Comparison of ENCODE assay signal across 1 cellular context in the genomic region with DNA sequence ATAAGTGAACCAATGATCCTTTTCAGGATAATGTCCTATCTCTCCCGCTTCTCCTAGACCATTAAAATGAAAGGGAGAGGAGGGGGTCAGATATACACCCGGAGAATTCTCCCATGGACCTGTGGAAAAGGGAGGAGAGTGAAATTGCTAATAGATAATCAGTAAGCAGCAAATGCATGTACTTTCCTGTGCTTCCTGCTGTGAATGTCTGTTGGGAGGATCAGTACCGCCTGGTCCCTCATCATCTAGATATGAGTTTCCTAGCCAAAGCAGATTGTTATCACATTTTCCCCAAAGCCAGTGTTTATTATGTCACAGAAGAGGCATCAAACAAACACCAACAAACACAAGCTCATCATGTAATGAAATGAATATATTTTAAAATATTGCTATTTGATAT.
TF ChIP-seq lines count a peak whose summit lies in the region.

No MANE protein-coding gene starts in this region.

TF ChIP-seq in HCT116, 20 proteins besides CTCF, POLR2A, EP300 and RAD21:
- TF ChIP-seq JUND (IDR thresholded peaks at IDR 0.05), result no peak
- TF ChIP-seq FOSL1 (IDR thresholded peaks at IDR 0.05; ENCODE audit: low read depth), result no peak
- no peak for TF ChIP-seq ATF3 (IDR thresholded peaks at IDR 0.05)
- TF ChIP-seq, protein P1, sequence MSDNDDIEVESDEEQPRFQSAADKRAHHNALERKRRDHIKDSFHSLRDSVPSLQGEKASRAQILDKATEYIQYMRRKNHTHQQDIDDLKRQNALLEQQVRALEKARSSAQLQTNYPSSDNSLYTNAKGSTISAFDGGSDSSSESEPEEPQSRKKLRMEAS (IDR thresholded peaks at IDR 0.05), result no peak
- no peak for TF ChIP-seq EZH2phosphoT487 (IDR thresholded peaks at IDR 0.05; ENCODE audit: borderline replicate concordance)
- no peak for TF ChIP-seq CBX3 (IDR thresholded peaks at IDR 0.05; ENCODE audit: low read depth)
- no peak for TF ChIP-seq ZBTB33 (IDR thresholded peaks at IDR 0.05; ENCODE audit: extremely low read depth, insufficient replicate concordance, low read length)
- no peak for TF ChIP-seq ZNF274 (IDR thresholded peaks at IDR 0.05; ENCODE audit: low read depth, low read length)
- no peak for TF ChIP-seq YY1 (IDR thresholded peaks at IDR 0.05; ENCODE audit: extremely low read depth, insufficient replicate concordance, low read depth, low read length)
- no peak for TF ChIP-seq ELF1 (IDR thresholded peaks at IDR 0.05; ENCODE audit: borderline replicate concordance, low read depth)
- no peak for TF ChIP-seq SRF (IDR thresholded peaks at IDR 0.05; ENCODE audit: low read depth)
- TF ChIP-seq TCF7L2 (IDR thresholded peaks at IDR 0.05; ENCODE audit: borderline replicate concordance, extremely low read depth, insufficient read depth, insufficient read length), result no peak
- TF ChIP-seq ZFX (IDR thresholded peaks at IDR 0.05), result no peak
- no peak for TF ChIP-seq SP1 (IDR thresholded peaks at IDR 0.05; ENCODE audit: low read depth)
- TF ChIP-seq CEBPB (IDR thresholded peaks at IDR 0.05; ENCODE audit: low read depth), result no peak
- no peak for TF ChIP-seq EZH2 (IDR thresholded peaks at IDR 0.05)
- no peak for TF ChIP-seq EGR1 (IDR thresholded peaks at IDR 0.05; ENCODE audit: low read depth)
- TF ChIP-seq, protein P2, sequence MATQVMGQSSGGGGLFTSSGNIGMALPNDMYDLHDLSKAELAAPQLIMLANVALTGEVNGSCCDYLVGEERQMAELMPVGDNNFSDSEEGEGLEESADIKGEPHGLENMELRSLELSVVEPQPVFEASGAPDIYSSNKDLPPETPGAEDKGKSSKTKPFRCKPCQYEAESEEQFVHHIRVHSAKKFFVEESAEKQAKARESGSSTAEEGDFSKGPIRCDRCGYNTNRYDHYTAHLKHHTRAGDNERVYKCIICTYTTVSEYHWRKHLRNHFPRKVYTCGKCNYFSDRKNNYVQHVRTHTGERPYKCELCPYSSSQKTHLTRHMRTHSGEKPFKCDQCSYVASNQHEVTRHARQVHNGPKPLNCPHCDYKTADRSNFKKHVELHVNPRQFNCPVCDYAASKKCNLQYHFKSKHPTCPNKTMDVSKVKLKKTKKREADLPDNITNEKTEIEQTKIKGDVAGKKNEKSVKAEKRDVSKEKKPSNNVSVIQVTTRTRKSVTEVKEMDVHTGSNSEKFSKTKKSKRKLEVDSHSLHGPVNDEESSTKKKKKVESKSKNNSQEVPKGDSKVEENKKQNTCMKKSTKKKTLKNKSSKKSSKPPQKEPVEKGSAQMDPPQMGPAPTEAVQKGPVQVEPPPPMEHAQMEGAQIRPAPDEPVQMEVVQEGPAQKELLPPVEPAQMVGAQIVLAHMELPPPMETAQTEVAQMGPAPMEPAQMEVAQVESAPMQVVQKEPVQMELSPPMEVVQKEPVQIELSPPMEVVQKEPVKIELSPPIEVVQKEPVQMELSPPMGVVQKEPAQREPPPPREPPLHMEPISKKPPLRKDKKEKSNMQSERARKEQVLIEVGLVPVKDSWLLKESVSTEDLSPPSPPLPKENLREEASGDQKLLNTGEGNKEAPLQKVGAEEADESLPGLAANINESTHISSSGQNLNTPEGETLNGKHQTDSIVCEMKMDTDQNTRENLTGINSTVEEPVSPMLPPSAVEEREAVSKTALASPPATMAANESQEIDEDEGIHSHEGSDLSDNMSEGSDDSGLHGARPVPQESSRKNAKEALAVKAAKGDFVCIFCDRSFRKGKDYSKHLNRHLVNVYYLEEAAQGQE (IDR thresholded peaks at IDR 0.05; ENCODE audit: low read depth), result no peak
- TF ChIP-seq SIN3A (IDR thresholded peaks at IDR 0.05; ENCODE audit: low read depth), result no peak
- no peak for TF ChIP-seq POLR2AphosphoS5 (IDR thresholded peaks at IDR 0.05; ENCODE audit: low read depth, low read length)
